ENCODE assay signal across 23 cellular contexts in genomic region chr12:132583311-132583710, GRCh38. TPM values are rescaled to one million over a fixed set of nuclear protein-coding genes. Genes with fewer than 3 reads are reported as not detected.
"Had no signal": no experiment of that assay in that cellular context is flagged by ENCODE, and none has a peak within 500 bp of the region (broad histone marks: within the 10 kb centered on the region; RNA-seq: fewer than 3 reads in every experiment).

No MANE protein-coding gene starts in this region.

- H3K27ac Mint-ChIP-seq: activated CD8-positive, alpha-beta memory T cell treated with anti-CD3 and anti-CD28 coated beads, Interleukin-2, amount 10 ng/mL, durations not matched to agents 7 days and 5 days; activated naive CD4-positive, alpha-beta T cell treated with anti-CD3 and anti-CD28 coated beads, Interleukin-2, amount 50 U/mL, for 72 hours; activated T-cell treated with anti-CD3 and anti-CD28 coated beads, Interleukin-2, amount 50 U/mL, for 24 hours; natural killer cell; stimulated activated naive B cell treated with anti-CD40 and anti-IgM and Interleukin-4, amounts not matched to agents 10 μg/mL and 1 μg/mL and 100 μg/mL, for 72 hours had no signal

- H3K4me1 Mint-ChIP-seq: activated CD8-positive, alpha-beta memory T cell treated with anti-CD3 and anti-CD28 coated beads, Interleukin-2, amount 10 ng/mL, durations not matched to agents 7 days and 5 days; natural killer cell; stimulated activated naive B cell treated with anti-CD40 and anti-IgM and Interleukin-4, amounts not matched to agents 10 μg/mL and 1 μg/mL and 100 μg/mL, for 72 hours had no signal

- H3K27me3 ChIP-seq: right lobe of liver, spleen, suprapubic skin had no signal

- H3K4me3 ChIP-seq: mucosa of descending colon, right lobe of liver, suprapubic skin had no signal

- H3K4me1 ChIP-seq: psoas muscle, right lobe of liver, spleen had no signal

- H3K4me3 Mint-ChIP-seq: activated CD8-positive, alpha-beta memory T cell treated with anti-CD3 and anti-CD28 coated beads, Interleukin-2, amount 10 ng/mL, durations not matched to agents 7 days and 5 days; activated T-cell treated with anti-CD3 and anti-CD28 coated beads, Interleukin-2, amount 50 U/mL, for 24 hours; natural killer cell; stimulated activated naive B cell treated with anti-CD40 and anti-IgM and Interleukin-4, amounts not matched to agents 10 μg/mL and 1 μg/mL and 100 μg/mL, for 72 hours had no signal

- ATAC-seq: activated CD8-positive, alpha-beta memory T cell treated with anti-CD3 and anti-CD28 coated beads, Interleukin-2, amount 10 ng/mL, durations not matched to agents 7 days and 5 days; activated naive CD4-positive, alpha-beta T cell treated with anti-CD3 and anti-CD28 coated beads, Interleukin-2, amount 50 U/mL, for 72 hours; mucosa of descending colon; natural killer cell; psoas muscle; right lobe of liver; stimulated activated naive B cell treated with anti-CD40 and anti-IgM and Interleukin-4, amounts not matched to agents 10 μg/mL and 1 μg/mL and 100 μg/mL, for 72 hours had no signal

- DNase-seq: activated CD4-positive, alpha-beta T cell treated with anti-CD3 and anti-CD28 coated beads, Interleukin-2, amount 50 U/mL, for 4 hours; activated CD4-positive, CD25-positive, alpha-beta regulatory T cell treated with anti-CD3 and anti-CD28 coated beads, Interleukin-2, amount 50 U/mL, for 72 hours; activated CD8-positive, alpha-beta memory T cell treated with anti-CD3 and anti-CD28 coated beads, Interleukin-2, amount 10 ng/mL, durations not matched to agents 7 days and 5 days; activated effector memory CD4-positive, alpha-beta T cell treated with Interleukin-2 at 50 U/mL for 16 hours; activated T-cell treated with anti-CD3 and anti-CD28 coated beads, Interleukin-2, amount 50 U/mL, for 24 hours; amniotic stem cell; cerebellar nuclear complex; dermis blood vessel endothelial cell; mucosa of descending colon; natural killer cell; right lobe of liver; SK-N-SH; spleen; stimulated activated CD4-positive, alpha-beta T cell treated with anti-CD3 and anti-CD28 coated beads, Interleukin-1b, Interleukin-23, amount 100 ng/mL, for 48 hours; stimulated activated naive B cell treated with anti-CD40 and anti-IgM and Interleukin-4, amounts not matched to agents 10 μg/mL and 1 μg/mL and 100 μg/mL, for 72 hours had no signal

- H3K36me3 Mint-ChIP-seq: activated CD8-positive, alpha-beta memory T cell treated with anti-CD3 and anti-CD28 coated beads, Interleukin-2, amount 10 ng/mL, durations not matched to agents 7 days and 5 days; activated naive CD4-positive, alpha-beta T cell treated with anti-CD3 and anti-CD28 coated beads, Interleukin-2, amount 50 U/mL, for 72 hours; natural killer cell had no signal

- H3K9ac ChIP-seq: SK-N-SH had no signal

- H3K27me3 Mint-ChIP-seq: activated CD8-positive, alpha-beta memory T cell treated with anti-CD3 and anti-CD28 coated beads, Interleukin-2, amount 10 ng/mL, durations not matched to agents 7 days and 5 days; activated T-cell treated with anti-CD3 and anti-CD28 coated beads, Interleukin-2, amount 50 U/mL, for 24 hours; stimulated activated naive B cell treated with anti-CD40 and anti-IgM and Interleukin-4, amounts not matched to agents 10 μg/mL and 1 μg/mL and 100 μg/mL, for 72 hours had no signal

- H3K9me3 Mint-ChIP-seq: activated naive CD4-positive, alpha-beta T cell treated with anti-CD3 and anti-CD28 coated beads, Interleukin-2, amount 50 U/mL, for 72 hours; activated T-cell treated with anti-CD3 and anti-CD28 coated beads, Interleukin-2, amount 50 U/mL, for 24 hours; natural killer cell; stimulated activated naive B cell treated with anti-CD40 and anti-IgM and Interleukin-4, amounts not matched to agents 10 μg/mL and 1 μg/mL and 100 μg/mL, for 72 hours; type B pancreatic cell had no signal

- H3K27ac ChIP-seq: psoas muscle, right lobe of liver, spleen, suprapubic skin had no signal

- H3K9me3 ChIP-seq: mucosa of descending colon, psoas muscle, right lobe of liver, SK-N-SH, spleen, suprapubic skin had no signal

RNA-seq across cellular contexts. Expression of gene LRCOL1, which starts 27.1 kb away (rescaled TPM):
- total RNA-seq: activated CD8-positive, alpha-beta memory T cell treated with anti-CD3 and anti-CD28 coated beads, Interleukin-2, amount 10 ng/mL, durations not matched to agents 7 days and 5 days; activated naive CD4-positive, alpha-beta T cell treated with anti-CD3 and anti-CD28 coated beads, Interleukin-2, amount 50 U/mL, for 72 hours; kidney epithelial cell; lower leg skin; mucosa of descending colon; natural killer cell; osteoblast; suprapubic skin; T-helper 1 cell treated with Interleukin-12 subunit alpha and Interleukin-12 subunit beta and Interleukin-4 antibody, amounts not matched to agents 30 ng/mL and 1 ng/mL, for 36 hours had no signal

RNA-seq across cellular contexts. Expression of gene P2RX2, which starts 35.3 kb away (rescaled TPM):
- total RNA-seq: activated CD8-positive, alpha-beta memory T cell treated with anti-CD3 and anti-CD28 coated beads, Interleukin-2, amount 10 ng/mL, durations not matched to agents 7 days and 5 days; activated naive CD4-positive, alpha-beta T cell treated with anti-CD3 and anti-CD28 coated beads, Interleukin-2, amount 50 U/mL, for 72 hours; kidney epithelial cell; lower leg skin; natural killer cell; osteoblast; psoas muscle; right lobe of liver; suprapubic skin; T-helper 1 cell treated with Interleukin-12 subunit alpha and Interleukin-12 subunit beta and Interleukin-4 antibody, amounts not matched to agents 30 ng/mL and 1 ng/mL, for 36 hours had no signal
